In genomic region chr12:55818886-55819285, GRCh38 we compare ENCODE assay signal across 12 cellular contexts. TPM values are rescaled to one million over a fixed set of nuclear protein-coding genes. Genes with fewer than 3 reads are reported as not detected.
A peak's percentile ranks its signal among the peaks of the same experiment; 100 is the strongest.
DNase-seq lines count a peak whose midpoint lies in the region; ATAC-seq, FAIRE-seq and TF ChIP-seq lines count a peak whose summit lies in the region.
"Had no signal": no experiment of that assay in that cellular context is flagged by ENCODE, and none has a peak within 500 bp of the region (broad histone marks: within the 10 kb centered on the region; RNA-seq: fewer than 3 reads in every experiment).

No MANE protein-coding gene starts in this region.

- no peak for TF ChIP-seq EP300 in GM12878 (IDR thresholded peaks at IDR 0.05; ENCODE audit: borderline replicate concordance in 1 of 2, control insufficient read depth in 1 of 2, low read depth in 2 of 2, low read length in 2 of 2)

- no peak for TF ChIP-seq RAD21 in GM12878 (IDR thresholded peaks at IDR 0.05; ENCODE audit: insufficient read depth, low read depth, low read length)

- SMC1A ChIA-PET in GM12878 (lab: Charles Lee; ENCODE audit: uncharacterized antibody, unreplicated experiment): interaction anchor here (0.9 to 6.4 kb wide), 6 partner anchors 8 to 104 kb away, joined by 3 to 41 read pairs (median 16); partner anchors contain the start of gene DNAJC14

- 63% methylated on average over 6 of the region's 6 CpGs for WGBS in GM12878 (ENCODE audit: insufficient coverage, insufficient replicate concordance, low lambda C conversion rate, missing lambda C conversion rate)
- 90 to 92% methylated on average over 4 to 5 of the region's 6 CpGs for WGBS in mesodermal cell (ENCODE audit: insufficient coverage in 2 of 2), 2 experiments

- H3K4me3 Mint-ChIP-seq in GM23338: no peak overlapping the region; the same call in 2 of the 3 replicates

- peaks cover 25% of the 10 kb centered on the region for H3K4me1 Mint-ChIP-seq in GM23338

- POLR2A ChIA-PET in GM12878 (lab: Charles Lee): interaction anchor here (0.8 to 6.5 kb wide), 13 partner anchors 10 to 155 kb away, joined by 3 to 103 read pairs (median 6); partner anchors contain the start of genes CD63, DGKA, DNAJC14 and PYM1

- peaks cover 46% of the 10 kb centered on the region for H3K36me3 Mint-ChIP-seq in GM23338 (ENCODE audit: low read depth)

- H3K4me2 ChIP-seq in GM23338 (peak overlapping the region; percentile 93), GM12878 (ENCODE audit: control insufficient read depth, insufficient read depth) (peak overlapping the region; percentile 58)

- TF ChIP-seq CTCF in GM23338 (conservative IDR thresholded peaks at IDR 0.05; ENCODE audit: low read depth in 2 of 2): no peak
- TF ChIP-seq CTCF in GM12878 (IDR thresholded peaks at IDR 0.05 in 2 of 3, conservative IDR thresholded peaks at IDR 0.05 in 1 of 3; ENCODE audit: control insufficient read depth in 2 of 3, extremely low read depth in 1 of 3, insufficient read depth in 1 of 3, low read depth in 3 of 3, low read length in 3 of 3): no peak

- in situ Hi-C loops in GM12878 (cut with MboI): no loop called here

- H3K27me3 ChIP-seq in ACC112 (ENCODE audit: insufficient read depth, low read length) (no peaks in the 10 kb centered on the region), GM23338 (ENCODE audit: insufficient read depth) (no peaks in the 10 kb centered on the region), GM12878 (replicated peaks in 1 of 2; ENCODE audit: control insufficient read depth in 2 of 2, insufficient read depth in 2 of 2, low read length in 1 of 2) (no peaks in the 10 kb centered on the region)
- H3K27me3 ChIP-seq: dorsolateral prefrontal cortex, pancreas had no signal

- H3K27ac Mint-ChIP-seq in GM23338: no peak overlapping the region; the same call in 1 of the 2 replicates

- H3K36me3 ChIP-seq in ACC112 (ENCODE audit: insufficient read depth, low read length) (peaks cover 12% of the 10 kb centered on the region), GM23338 (ENCODE audit: insufficient read depth) (peaks cover 31% of the 10 kb centered on the region), GM12878 (ENCODE audit: control insufficient read depth in 2 of 2, insufficient read depth in 2 of 2, low read length in 1 of 2) (peaks cover 5 to 30% of the 10 kb centered on the region in 2 experiments), mesodermal cell (ENCODE audit: control insufficient read depth, insufficient read depth, low read length) (peaks cover 72% of the 10 kb centered on the region)

- no peak for FAIRE-seq in GM12878 (lab: Jason Lieb, UNC)
- FAIRE-seq: pancreas had no signal

- H3K9me3 ChIP-seq in GM12878 (replicated peaks; ENCODE audit: control insufficient read depth, insufficient read depth, low read length) (no peaks in the 10 kb centered on the region), mesodermal cell (ENCODE audit: control insufficient read depth, low read length) (no peaks in the 10 kb centered on the region)
- H3K9me3 ChIP-seq: pancreas had no signal

- H3K4me3 ChIP-seq in ACC112 (ENCODE audit: low read depth, low read length): peak overlapping the region; percentile 91
- H3K4me3 ChIP-seq in GM23338: peak overlapping the region; percentile 82
- peak overlapping the region; percentile 81 for H3K4me3 ChIP-seq in GM12878
- peak overlapping the region; percentile 97 for H3K4me3 ChIP-seq in mesodermal cell (ENCODE audit: extremely low read depth, insufficient read depth, low read length, poor library complexity, severe bottlenecking)

- peaks cover 3% of the 10 kb centered on the region for H3K27me3 Mint-ChIP-seq in GM23338 (ENCODE audit: insufficient read depth, low read depth, poor library complexity)

- intact Hi-C loops in GM12878 (cut with micrococcal nuclease; ENCODE audit: unreplicated experiment): no loop called here

- RAD21 ChIA-PET in GM12878 (lab: Charles Lee; ENCODE audit: unreplicated experiment): interaction anchor here (1.7 to 4.2 kb wide), 5 partner anchors 8 to 112 kb away, joined by 12 to 36 read pairs (median 21); partner anchors contain the start of genes DGKA and DNAJC14

- H3K9me2 ChIP-seq in GM23338 (ENCODE audit: insufficient read depth): no peaks in the 10 kb centered on the region

- H3K9ac ChIP-seq in GM12878 (ENCODE audit: control insufficient read depth, insufficient read depth, low read length): peak overlapping the region; percentile 72; the same call in 1 of the 2 replicates

- H2AFZ ChIP-seq in ACC112 (ENCODE audit: low read length, unreplicated experiment) (no peak overlapping the region), GM23338 (no peak overlapping the region), GM12878 (ENCODE audit: control insufficient read depth, low read depth, low read length) (no peak overlapping the region)

- H3K4me1 ChIP-seq in ACC112 (ENCODE audit: control insufficient read depth, insufficient read depth, low read length, unreplicated experiment): peaks cover 31% of the 10 kb centered on the region
- H3K4me1 ChIP-seq in GM23338 (ENCODE audit: insufficient read depth): peaks cover 32% of the 10 kb centered on the region
- H3K4me1 ChIP-seq in GM12878 (ENCODE audit: control insufficient read depth, insufficient read depth, low read length): peaks cover 10% of the 10 kb centered on the region; the same call in 1 of the 2 replicates
- peaks cover 18% of the 10 kb centered on the region for H3K4me1 ChIP-seq in mesodermal cell (ENCODE audit: control insufficient read depth, insufficient read depth, low read length, poor library complexity, severe bottlenecking)

- BruUV-seq in GM12878 (replicated peaks; lab: Mats Ljungman, UMichigan): no TSS peak

- no peaks in the 10 kb centered on the region for H3K9me3 Mint-ChIP-seq in GM23338

- H3F3A ChIP-seq in GM23338 (replicated peaks; ENCODE audit: low read depth): peaks cover 33% of the 10 kb centered on the region; the same call in 1 of the 2 replicates

- TF ChIP-seq POLR2A in GM12878 (IDR thresholded peaks at IDR 0.05; ENCODE audit: low read depth, low read length): no peak; the same call in 1 of the 2 replicates

- H3K79me2 ChIP-seq in ACC112 (ENCODE audit: control insufficient read depth, insufficient read depth, low read length, unreplicated experiment) (peaks cover 53% of the 10 kb centered on the region), GM23338 (replicated peaks; ENCODE audit: insufficient read depth) (peaks cover 56% of the 10 kb centered on the region), GM12878 (ENCODE audit: control insufficient read depth, insufficient read depth, low read length) (peaks cover 47% of the 10 kb centered on the region)

- no peak for DNase-seq in GM23338 (ENCODE audit: low spot score)
- DNase-seq in GM12878 (ENCODE audit: low read depth, low spot score): no peak
- no peak for DNase-seq in NCI-H510A treated with DMSO at 0.1 percent for 48 hours (lab: John Stamatoyannopoulos, UW)
- DNase-seq: activated CD4-positive, CD25-positive, alpha-beta regulatory T cell; dorsolateral prefrontal cortex; pancreas; substantia nigra had no signal

- peak overlapping the region; percentile 48 for H3K27ac ChIP-seq in ACC112 (ENCODE audit: low read depth, low read length)
- H3K27ac ChIP-seq in GM23338 (ENCODE audit: low read depth): no peak overlapping the region
- H3K27ac ChIP-seq in GM12878 (ENCODE audit: control insufficient read depth, insufficient read depth): no peak overlapping the region
- H3K27ac ChIP-seq in mesodermal cell (ENCODE audit: low read depth, low read length, severe bottlenecking): no peak overlapping the region

- ATAC-seq in GM23338 (no peak), GM12878 (no peak), HG03439 (IDR thresholded peaks at IDR 0.05; ENCODE audit: unreplicated experiment) (no peak), esophagus mucosa (no peak), HG03175 (IDR thresholded peaks at IDR 0.05; ENCODE audit: unreplicated experiment) (no peak)

- CTCF ChIA-PET in GM12878 (lab: Yijun Ruan, JAX): interaction anchor here (1.0 to 7.2 kb wide), 9 partner anchors 10 to 226 kb away, joined by 3 to 89 read pairs (median 4); partner anchors contain the start of genes DNAJC14 and RAB5B

- peaks cover 36% of the 10 kb centered on the region for H4K20me1 ChIP-seq in GM23338 (replicated peaks; ENCODE audit: insufficient read depth)
- no peaks in the 10 kb centered on the region for H4K20me1 ChIP-seq in GM12878 (ENCODE audit: control insufficient read depth, insufficient read depth)

RNA-seq across cellular contexts. Expression of gene ORMDL2, which starts 1.0 kb away (rescaled TPM):
- total RNA-seq in GM23338 (2014; rRNA removed; shearing (Covaris generic)): 12.4 and 18.0 TPM in 2 replicates
- polyA plus RNA-seq in GM23338 (2016; fragmentation: Nextera tagmentation; extraction: Ambion mirVana) (55.1 and 58.7 TPM in 2 replicates), GM12878 (2011; rRNA removed) (13.8 and 15.0 TPM in 2 replicates), GM12878 (2014; fragmentation: Illumina TruSeq; extraction: Trizol) (34.1 and 44.2 TPM in 2 replicates), GM12878 (2014; fragmentation: Nextera tagmentation; extraction: Ambion mirVana) (100 to 1,000 TPM; 123 to 135 TPM), GM12878 (2014; rRNA removed) (24.3 and 27.5 TPM in 2 replicates), GM12878 (2016; fragmentation: Nextera tagmentation; extraction: Ambion mirVana) (10 to 100 TPM; 86.9 to 96.0 TPM)
- 16.9 and 18.8 TPM in 2 replicates for total RNA-seq in GM12878 (2013; cell fraction: nucleolus; rRNA removed)
- total RNA-seq in GM12878 (2014; rRNA removed) (26.0 and 33.5 TPM in 2 replicates), GM12878 (2014; rRNA removed; fragmentation: Illumina TruSeq; extraction: Trizol) (24.2 and 29.1 TPM in 2 replicates), GM12878 (2021) (33.7 and 37.6 TPM in 2 replicates), esophagus mucosa (64.2 TPM)
- 53.0 TPM for polyA plus RNA-seq in GM12878 (2011; ENCODE audit: low read depth)
- 17.5 and 20.8 TPM in 2 replicates for polyA plus RNA-seq in GM12878 (2011; cell fraction: cytosol; rRNA removed)
- polyA plus RNA-seq in GM12878 (2011; cell fraction: nucleus; rRNA removed): 7.4 and 9.5 TPM in 2 replicates
- polyA plus RNA-seq in GM12878 (2012): 31.1 and 39.4 TPM in 2 replicates
- polyA minus RNA-seq in GM12878 (2011; rRNA and poly(A)+ RNA removed): 19.4 and 32.5 TPM in 2 replicates
- polyA minus RNA-seq in GM12878 (2011; cell fraction: cytosol; rRNA and poly(A)+ RNA removed): 8.0 and 11.1 TPM in 2 replicates
- polyA minus RNA-seq in GM12878 (2011; cell fraction: nucleus; rRNA and poly(A)+ RNA removed): 13.8 and 14.9 TPM in 2 replicates
- polyA plus RNA-seq in mesodermal cell (2013, experiment 1 of 2): 39.3 TPM
- polyA plus RNA-seq in mesodermal cell (2013, experiment 2 of 2): 35.5 TPM

RNA-seq across cellular contexts. Expression of gene SARNP, which starts 1.4 kb away (rescaled TPM):
- 96.0 and 115 TPM in 2 replicates for total RNA-seq in GM23338 (2014; rRNA removed; shearing (Covaris generic))
- polyA plus RNA-seq in GM23338 (2016; fragmentation: Nextera tagmentation; extraction: Ambion mirVana): 291 and 313 TPM in 2 replicates
- 55.7 and 56.6 TPM in 2 replicates for total RNA-seq in GM12878 (2013; cell fraction: nucleolus; rRNA removed)
- 79.9 and 105 TPM in 2 replicates for total RNA-seq in GM12878 (2014; rRNA removed)
- 168 and 173 TPM in 2 replicates for total RNA-seq in GM12878 (2014; rRNA removed; fragmentation: Illumina TruSeq; extraction: Trizol)
- total RNA-seq in GM12878 (2021): 77.6 and 88.0 TPM in 2 replicates
- polyA plus RNA-seq in GM12878 (2011; ENCODE audit: low read depth): 67.8 TPM
- polyA plus RNA-seq in GM12878 (2011; rRNA removed): 172 and 221 TPM in 2 replicates
- polyA plus RNA-seq in GM12878 (2011; cell fraction: cytosol; rRNA removed): 82.3 and 99.2 TPM in 2 replicates
- 69.4 and 73.8 TPM in 2 replicates for polyA plus RNA-seq in GM12878 (2011; cell fraction: nucleus; rRNA removed)
- 94.7 and 111 TPM in 2 replicates for polyA plus RNA-seq in GM12878 (2012)
- 222 and 297 TPM in 2 replicates for polyA plus RNA-seq in GM12878 (2014; fragmentation: Illumina TruSeq; extraction: Trizol)
- polyA plus RNA-seq in GM12878 (2014; fragmentation: Nextera tagmentation; extraction: Ambion mirVana): 100 to 1,000 TPM; 419 to 445 TPM
- 113 and 170 TPM in 2 replicates for polyA plus RNA-seq in GM12878 (2014; rRNA removed)
- polyA plus RNA-seq in GM12878 (2016; fragmentation: Nextera tagmentation; extraction: Ambion mirVana): 100 to 1,000 TPM; 204 to 205 TPM
- polyA minus RNA-seq in GM12878 (2011; rRNA and poly(A)+ RNA removed): 37.2 and 52.1 TPM in 2 replicates
- polyA minus RNA-seq in GM12878 (2011; cell fraction: cytosol; rRNA and poly(A)+ RNA removed): 12.4 and 20.5 TPM in 2 replicates
- polyA minus RNA-seq in GM12878 (2011; cell fraction: nucleus; rRNA and poly(A)+ RNA removed): 16.7 and 25.6 TPM in 2 replicates
- 150 TPM for polyA plus RNA-seq in mesodermal cell (2013, experiment 1 of 2)
- polyA plus RNA-seq in mesodermal cell (2013, experiment 2 of 2): 161 TPM
- total RNA-seq in esophagus mucosa: 47.6 TPM

RNA-seq across cellular contexts. Expression of gene DNAJC14, which starts 10.5 kb away (rescaled TPM):
- 28.9 and 35.1 TPM in 2 replicates for total RNA-seq in GM23338 (2014; rRNA removed; shearing (Covaris generic))
- 8.9 and 9.7 TPM in 2 replicates for polyA plus RNA-seq in GM23338 (2016; fragmentation: Nextera tagmentation; extraction: Ambion mirVana)
- total RNA-seq in GM12878 (2013; cell fraction: nucleolus; rRNA removed): 37.3 and 47.3 TPM in 2 replicates
- total RNA-seq in GM12878 (2014; rRNA removed): 36.5 and 40.4 TPM in 2 replicates
- 33.9 and 35.4 TPM in 2 replicates for total RNA-seq in GM12878 (2014; rRNA removed; fragmentation: Illumina TruSeq; extraction: Trizol)
- total RNA-seq in GM12878 (2021): 30.9 and 31.2 TPM in 2 replicates
- 13.8 TPM for polyA plus RNA-seq in GM12878 (2011; ENCODE audit: low read depth)
- 19.6 and 22.1 TPM in 2 replicates for polyA plus RNA-seq in GM12878 (2011; rRNA removed)
- polyA plus RNA-seq in GM12878 (2011; cell fraction: cytosol; rRNA removed): 19.6 and 31.7 TPM in 2 replicates
- 9.0 and 15.2 TPM in 2 replicates for polyA plus RNA-seq in GM12878 (2011; cell fraction: nucleus; rRNA removed)
- 19.0 and 21.5 TPM in 2 replicates for polyA plus RNA-seq in GM12878 (2012)
- polyA plus RNA-seq in GM12878 (2014; fragmentation: Illumina TruSeq; extraction: Trizol): 32.0 and 37.3 TPM in 2 replicates
- polyA plus RNA-seq in GM12878 (2014; fragmentation: Nextera tagmentation; extraction: Ambion mirVana): 1 to 10 TPM; 5.7 to 8.7 TPM
- 19.0 and 21.9 TPM in 2 replicates for polyA plus RNA-seq in GM12878 (2014; rRNA removed)
- polyA plus RNA-seq in GM12878 (2016; fragmentation: Nextera tagmentation; extraction: Ambion mirVana): 10 to 100 TPM; 21.4 to 22.3 TPM
- polyA minus RNA-seq in GM12878 (2011; rRNA and poly(A)+ RNA removed): 17.7 and 18.5 TPM in 2 replicates
- polyA minus RNA-seq in GM12878 (2011; cell fraction: cytosol; rRNA and poly(A)+ RNA removed): 11.5 and 17.0 TPM in 2 replicates
- 7.7 and 12.7 TPM in 2 replicates for polyA minus RNA-seq in GM12878 (2011; cell fraction: nucleus; rRNA and poly(A)+ RNA removed)
- polyA plus RNA-seq in mesodermal cell (2013, experiment 1 of 2): 27.5 TPM
- polyA plus RNA-seq in mesodermal cell (2013, experiment 2 of 2): 22.8 TPM
- total RNA-seq in esophagus mucosa: 15.3 TPM

RNA-seq across cellular contexts. Expression of gene MMP19, which starts 23.9 kb away (rescaled TPM):
- total RNA-seq in GM23338 (2014; rRNA removed; shearing (Covaris generic)): 0.08 and 1.4 TPM in 2 replicates
- polyA plus RNA-seq in GM23338 (2016; fragmentation: Nextera tagmentation; extraction: Ambion mirVana) (0.17 and 1.5 TPM in 2 replicates), GM12878 (2011; rRNA removed) (not detected in 2 replicates), GM12878 (2014; fragmentation: Illumina TruSeq; extraction: Trizol) (not detected in 2 replicates), GM12878 (2014; fragmentation: Nextera tagmentation; extraction: Ambion mirVana) (under 1 TPM; 0.03 to 0.04 TPM), GM12878 (2014; rRNA removed) (0.04 TPM in 1 of 2 replicates, not detected in the other), GM12878 (2016; fragmentation: Nextera tagmentation; extraction: Ambion mirVana) (not detected)
- total RNA-seq in GM12878 (2013; cell fraction: nucleolus; rRNA removed): not detected in 2 replicates
- total RNA-seq in GM12878 (2014; rRNA removed) (not detected in 2 replicates), GM12878 (2014; rRNA removed; fragmentation: Illumina TruSeq; extraction: Trizol) (not detected in 2 replicates), GM12878 (2021) (not detected in 2 replicates), esophagus mucosa (0.60 TPM)
- not detected for polyA plus RNA-seq in GM12878 (2011; ENCODE audit: low read depth)
- polyA plus RNA-seq in GM12878 (2011; cell fraction: cytosol; rRNA removed): 0.03 TPM in 1 of 2 replicates, not detected in the other
- 0.06 TPM in 1 of 2 replicates, not detected in the other for polyA plus RNA-seq in GM12878 (2011; cell fraction: nucleus; rRNA removed)
- polyA plus RNA-seq in GM12878 (2012): 0.09 and 0.15 TPM in 2 replicates
- polyA minus RNA-seq in GM12878 (2011; rRNA and poly(A)+ RNA removed): not detected in 2 replicates
- not detected in 2 replicates for polyA minus RNA-seq in GM12878 (2011; cell fraction: cytosol; rRNA and poly(A)+ RNA removed)
- not detected in 2 replicates for polyA minus RNA-seq in GM12878 (2011; cell fraction: nucleus; rRNA and poly(A)+ RNA removed)
- 4.6 TPM for polyA plus RNA-seq in mesodermal cell (2013, experiment 1 of 2)
- polyA plus RNA-seq in mesodermal cell (2013, experiment 2 of 2): 4.5 TPM
